In genomic region chr16:17977260-17977659, GRCh38 we compare ENCODE assay signal across 26 cellular contexts.
DNase-seq lines count a peak whose midpoint lies in the region; ATAC-seq, FAIRE-seq and TF ChIP-seq lines count a peak whose summit lies in the region.
"Had no signal": no experiment of that assay in that cellular context is flagged by ENCODE, and none has a peak within 500 bp of the region (broad histone marks: within the 10 kb centered on the region; RNA-seq: fewer than 3 reads in every experiment).

No MANE protein-coding gene starts in this region.

- WGBS in H1 (ENCODE audit: extremely low coverage in 1 of 2, insufficient coverage in 1 of 2, insufficient read length in 1 of 2, insufficient replicate concordance in 2 of 2, low coverage in 1 of 2, low lambda C conversion rate in 2 of 2, missing lambda C conversion rate in 1 of 2), 2 experiments: 94% methylated on average over 6 of the region's 6 CpGs; no CpG with 5 or more reads in 1 of the 2 experiments
- 95% methylated on average over 6 of the region's 6 CpGs; no CpG with 5 or more reads in 1 of the 2 experiments for WGBS in endodermal cell (ENCODE audit: insufficient coverage in 1 of 2, insufficient read length in 1 of 2), 2 experiments

- H3K9ac ChIP-seq in H1 (replicated peaks in 1 of 4; ENCODE audit: extremely low read depth in 1 of 4, low read depth in 3 of 4, low read length in 3 of 4) (no peak overlapping the region), endodermal cell (ENCODE audit: extremely low read depth, low read length, poor library complexity, severe bottlenecking) (no peak overlapping the region)
- H3K9ac ChIP-seq: BLaER1 had no signal

- H3K36me3 Mint-ChIP-seq in GM23338 (ENCODE audit: low read depth) (0 out of 3 replicates have a peak, but pooled peaks cover 3% of the 10 kb centered on the region), endodermal cell (ENCODE audit: low read depth) (no peaks in the 10 kb centered on the region)
- H3K36me3 Mint-ChIP-seq: CD14-positive monocyte; CD4-positive, alpha-beta memory T cell; CD4-positive, CD25-positive, alpha-beta regulatory T cell; CD8-positive, alpha-beta memory T cell had no signal

- TF ChIP-seq POLR2A in H1 (IDR thresholded peaks at IDR 0.05; ENCODE audit: control extremely low read depth in 1 of 2, low read depth in 2 of 2, low read length in 2 of 2): no peak

- POLR2A ChIA-PET in H1 (lab: Charles Lee; ENCODE audit: partially characterized antibody): no interaction called here

- no peaks in the 10 kb centered on the region for H3F3A ChIP-seq in GM23338 (replicated peaks; ENCODE audit: low read depth)

- H3K27ac ChIP-seq in GM23338 (ENCODE audit: low read depth) (no peak overlapping the region), H1 (ENCODE audit: low read depth, low read length) (no peak overlapping the region), endodermal cell (ENCODE audit: low read depth, low read length) (no peak overlapping the region)
- H3K27ac ChIP-seq: BLaER1 had no signal

- no peak overlapping the region for H3K14ac ChIP-seq in H1 (ENCODE audit: insufficient read length)

- H3K27ac Mint-ChIP-seq in GM23338: no peak overlapping the region
- no peak overlapping the region for H3K27ac Mint-ChIP-seq in endodermal cell
- H3K27ac Mint-ChIP-seq: CD14-positive monocyte; CD4-positive, alpha-beta memory T cell; CD4-positive, CD25-positive, alpha-beta regulatory T cell; CD8-positive, alpha-beta memory T cell had no signal

- no peak for TF ChIP-seq RAD21 in H1 (IDR thresholded peaks at IDR 0.05 in 1 of 2, conservative IDR thresholded peaks at IDR 0.05 in 1 of 2; ENCODE audit: low read depth in 2 of 2, low read length in 2 of 2)

- no peak overlapping the region for H4K8ac ChIP-seq in H1 (ENCODE audit: extremely low read depth, insufficient read depth, low read length)

- H3K56ac ChIP-seq in H1 (replicated peaks; ENCODE audit: insufficient read length, low read depth, low read length): peak overlapping the region; percentile 54

- 0 out of 2 replicates have a peak overlapping the region, but pooled peaks have one; percentile 18 for H2AFZ ChIP-seq in GM23338
- no peak overlapping the region for H2AFZ ChIP-seq in H1 (ENCODE audit: low read length)

- no peak overlapping the region for H3K18ac ChIP-seq in H1 (ENCODE audit: extremely low read depth, low read length)

- DNase-seq in GM23338 (ENCODE audit: low spot score): no peak
- DNase-seq in H1 (ENCODE audit: low read depth in 1 of 2, low spot score in 2 of 2): no peak
- DNase-seq in sciatic nerve (ENCODE audit: low spot score): no peak
- no peak for DNase-seq in endodermal cell
- no peak for DNase-seq in islet precursor cell
- DNase-seq: 8988T; ACHN; BE2C; C1 segment of cervical spinal cord; CD4-positive, alpha-beta memory T cell; CD4-positive, CD25-positive, alpha-beta regulatory T cell; CD8-positive, alpha-beta memory T cell; COR-L47; DMS 273 treated with DMSO at 0.1 percent for 48 hours; DMS153; DMS53; DMS79; DND-41; EL; GDM1 had no signal

- no peak overlapping the region for H3K4me3 ChIP-seq in GM23338
- no peak overlapping the region for H3K4me3 ChIP-seq in H1 (ENCODE audit: extremely low read depth in 1 of 4, insufficient read depth in 2 of 4, low read depth in 3 of 4, low read length in 4 of 4)
- no peak overlapping the region for H3K4me3 ChIP-seq in endodermal cell (ENCODE audit: low read length)
- H3K4me3 ChIP-seq: BLaER1, GM12878 had no signal

- H2BK5ac ChIP-seq in H1 (ENCODE audit: low read depth, low read length): no peak overlapping the region

- H3K4me1 ChIP-seq in GM23338 (ENCODE audit: insufficient read depth) (no peaks in the 10 kb centered on the region), H1 (replicated peaks in 1 of 4; ENCODE audit: control insufficient read depth in 3 of 4, insufficient read depth in 4 of 4, low read length in 3 of 4) (0 out of 7 replicates have a peak, but pooled peaks cover 0 to 2% (median 0%) of the 10 kb centered on the region in 4 experiments), endodermal cell (ENCODE audit: control insufficient read depth, insufficient read depth, low read length) (no peaks in the 10 kb centered on the region)
- H3K4me1 ChIP-seq: BE2C, BLaER1 had no signal

- no peak overlapping the region for H3K4me2 ChIP-seq in GM23338
- no peak overlapping the region for H3K4me2 ChIP-seq in H1 (ENCODE audit: insufficient read depth in 1 of 2, low read depth in 2 of 2, low read length in 2 of 2)
- H3K4me2 ChIP-seq: BLaER1 had no signal

- FAIRE-seq in H1 (lab: Jason Lieb, UNC): no peak
- FAIRE-seq: A204.1, GM12878, GM12892, GM18507 had no signal

- H4K5ac ChIP-seq in H1 (ENCODE audit: insufficient read length, low read depth, low read length): no peak overlapping the region

- no peak overlapping the region for H4K91ac ChIP-seq in H1 (replicated peaks; ENCODE audit: insufficient read length, low read length)

- no peaks in the 10 kb centered on the region for H4K20me1 ChIP-seq in GM23338 (replicated peaks; ENCODE audit: insufficient read depth)
- no peaks in the 10 kb centered on the region for H4K20me1 ChIP-seq in H1 (replicated peaks in 1 of 2; ENCODE audit: control insufficient read depth in 1 of 2, insufficient read depth in 2 of 2, low read length in 2 of 2)
- H4K20me1 ChIP-seq: BLaER1 had no signal

- no peaks in the 10 kb centered on the region; the same call in 1 of the 2 replicates for H3K9me2 ChIP-seq in GM23338 (ENCODE audit: insufficient read depth)

- no peaks in the 10 kb centered on the region for H3K79me1 ChIP-seq in H1 (ENCODE audit: low read depth, low read length)

- TF ChIP-seq EP300 in H1 (IDR thresholded peaks at IDR 0.05; ENCODE audit: borderline replicate concordance in 1 of 2, low read depth in 2 of 2, low read length in 2 of 2): no peak

- H2AK5ac ChIP-seq in H1 (ENCODE audit: low read depth, low read length): no peak overlapping the region

- H2BK20ac ChIP-seq in H1 (ENCODE audit: low read length): no peak overlapping the region

- H3K9me3 ChIP-seq in H1 (ENCODE audit: insufficient read depth in 2 of 2, low read depth in 1 of 2, low read length in 1 of 2) (0 out of 4 replicates have a peak, but pooled peaks cover 0 to 3% of the 10 kb centered on the region in 2 experiments), endodermal cell (ENCODE audit: control insufficient read depth, low read length) (no peaks in the 10 kb centered on the region)
- H3K9me3 ChIP-seq: BE2C, BLaER1 had no signal

- intact Hi-C loops in sciatic nerve (cut with DNase I): no loop called here

- H2BK12ac ChIP-seq in H1 (ENCODE audit: low read depth, low read length): no peak overlapping the region

- H3K27me3 ChIP-seq in GM23338 (ENCODE audit: insufficient read depth) (no peaks in the 10 kb centered on the region), H1 (replicated peaks in 1 of 4; ENCODE audit: control insufficient read depth in 3 of 4, extremely low read depth in 1 of 4, insufficient read depth in 3 of 4, low read length in 3 of 4) (no peaks in the 10 kb centered on the region), endodermal cell (ENCODE audit: control insufficient read depth, insufficient read depth, low read length, poor library complexity, severe bottlenecking) (no peaks in the 10 kb centered on the region)
- H3K27me3 ChIP-seq: BE2C, BLaER1 had no signal

- H2BK15ac ChIP-seq in H1 (ENCODE audit: low read length): no peak overlapping the region

- no peaks in the 10 kb centered on the region for H3K23me2 ChIP-seq in H1 (ENCODE audit: low read depth, low read length)

- H3K36me3 ChIP-seq in GM23338 (ENCODE audit: insufficient read depth): peaks cover 4% of the 10 kb centered on the region; the same call in 1 of the 2 replicates
- H3K36me3 ChIP-seq in H1 (ENCODE audit: control insufficient read depth in 2 of 4, insufficient read depth in 4 of 4, low read length in 3 of 4): no peaks in the 10 kb centered on the region
- H3K36me3 ChIP-seq in endodermal cell (ENCODE audit: control insufficient read depth, insufficient read depth, low read length): no peaks in the 10 kb centered on the region
- H3K36me3 ChIP-seq: BE2C, BLaER1 had no signal

- no peak overlapping the region for H3K4ac ChIP-seq in H1 (replicated peaks; ENCODE audit: insufficient read length, low read depth, low read length)

- peaks cover 7% of the 10 kb centered on the region for H3K9me3 Mint-ChIP-seq in GM23338
- H3K9me3 Mint-ChIP-seq in endodermal cell: peaks cover 5% of the 10 kb centered on the region

- H3K27me3 Mint-ChIP-seq in GM23338 (ENCODE audit: insufficient read depth, low read depth, poor library complexity) (peaks cover 3% of the 10 kb centered on the region), endodermal cell (ENCODE audit: insufficient read depth) (no peaks in the 10 kb centered on the region)

- no peak overlapping the region for H2BK120ac ChIP-seq in H1 (replicated peaks; ENCODE audit: low read depth, low read length)

- H3K79me2 ChIP-seq in GM23338 (replicated peaks; ENCODE audit: insufficient read depth) (no peaks in the 10 kb centered on the region), H1 (ENCODE audit: control insufficient read depth in 1 of 2, insufficient read depth in 2 of 2, low read length in 2 of 2) (no peaks in the 10 kb centered on the region)

- H3K4me3 Mint-ChIP-seq in GM23338: no peak overlapping the region
- H3K4me3 Mint-ChIP-seq in endodermal cell: no peak overlapping the region
- H3K4me3 Mint-ChIP-seq: CD14-positive monocyte; CD4-positive, alpha-beta memory T cell; CD4-positive, CD25-positive, alpha-beta regulatory T cell; CD8-positive, alpha-beta memory T cell had no signal

- CTCF ChIA-PET in H1 (lab: Charles Lee; ENCODE audit: partially characterized antibody): no interaction called here

- ATAC-seq in GM23338 (no peak), sciatic nerve (peak; percentile 75)
- ATAC-seq: GM12878 had no signal

- H3K23ac ChIP-seq in H1 (ENCODE audit: insufficient read length): no peak overlapping the region

- no peak for TF ChIP-seq CTCF in GM23338 (conservative IDR thresholded peaks at IDR 0.05; ENCODE audit: low read depth in 2 of 2)
- TF ChIP-seq CTCF in H1 (IDR thresholded peaks at IDR 0.05; ENCODE audit: control extremely low read depth in 1 of 3, insufficient read depth in 1 of 3, low read depth in 1 of 3, low read length in 3 of 3): no peak
- TF ChIP-seq CTCF in endodermal cell (conservative IDR thresholded peaks at IDR 0.05): no peak

- peaks cover 5% of the 10 kb centered on the region for H3K4me1 Mint-ChIP-seq in GM23338
- H3K4me1 Mint-ChIP-seq in endodermal cell: no peaks in the 10 kb centered on the region
- H3K4me1 Mint-ChIP-seq: CD14-positive monocyte; CD4-positive, alpha-beta memory T cell; CD4-positive, CD25-positive, alpha-beta regulatory T cell; CD8-positive, alpha-beta memory T cell had no signal

TF ChIP-seq in GM23338, 12 proteins besides CTCF, POLR2A, EP300 and RAD21 (continues in another document):
- no peak for TF ChIP-seq JUNB (IDR thresholded peaks at IDR 0.05; ENCODE audit: unreplicated experiment)

TF ChIP-seq in H1, 55 proteins besides CTCF, POLR2A, EP300 and RAD21 (continues in another document):
- no peak for TF ChIP-seq E2F6 (IDR thresholded peaks at IDR 0.05)
- TF ChIP-seq RBBP5 (IDR thresholded peaks at IDR 0.05; ENCODE audit: borderline replicate concordance, low read depth, low read length): no peak
